8 cellular contexts compared by ENCODE assay signal in genomic region chr20:56411759-56412472, GRCh38. TPM values are rescaled to one million over a fixed set of nuclear protein-coding genes. Genes with fewer than 3 reads are reported as not detected.
DNase-seq lines count a peak whose midpoint lies in the region; ATAC-seq and TF ChIP-seq lines count a peak whose summit lies in the region.

Gene CASS4, plus strand, starts transcription at chr20:56412260. Its CDS starts 199 bp downstream, at chr20:56412459.

- ATAC-seq in HG02642 (IDR thresholded peaks at IDR 0.05; ENCODE audit: poor library complexity, unreplicated experiment), result peak; percentile 43
- ATAC-seq in sciatic nerve, result peak; percentile 89

- intact Hi-C loops in sciatic nerve (cut with DNase I), result no loop called here

- H3K4me3 ChIP-seq in fibroblast of pulmonary artery (replicated peaks; ENCODE audit: low read depth, low read length), result peak within 1 kb of the TSS; percentile 40

- DNase-seq in GF-D8 (lab: John Stamatoyannopoulos, UW) (peak; percentile 87), UCSD-AML1 (lab: John Stamatoyannopoulos, UW; ENCODE audit: unreplicated experiment) (peak; percentile 73), fibroblast of pulmonary artery (ENCODE audit: low read depth) (peak; percentile 97), sciatic nerve (ENCODE audit: low spot score) (no peak), NCI-H146 (lab: John Stamatoyannopoulos, UW) (no peak), NCI-H187 treated with DMSO at 0.1 percent for 48 hours (lab: John Stamatoyannopoulos, UW) (no peak)
- DNase-seq in stimulated activated CD4-positive, alpha-beta T cell treated with anti-CD3 and anti-CD28 coated beads, Interleukin-4, amount 100 ng/mL, for 24 hours, result no peak

- TF ChIP-seq CTCF in fibroblast of pulmonary artery (IDR thresholded peaks at IDR 0.05; ENCODE audit: low read length, missing control alignments), result no peak

RNA-seq across cellular contexts. Expression of gene CASS4, which starts in this region (rescaled TPM):
- 2.4 TPM for total RNA-seq in sciatic nerve

Comparison
In these comparisons a context has a peak if more than half of its experiments do, and no peak if none do; other contexts are left out.
1. DNase-seq: peak in GF-D8 (single experiment), UCSD-AML1 (single experiment) and fibroblast of pulmonary artery (single experiment); none in sciatic nerve (single experiment), NCI-H146 (single experiment), stimulated activated CD4-positive, alpha-beta T cell treated with anti-CD3 and anti-CD28 coated beads, Interleukin-4, amount 100 ng/mL, for 24 hours (single experiment) and NCI-H187 treated with DMSO at 0.1 percent for 48 hours (single experiment).